ENCODE assay signal across 12 cellular contexts in genomic region chr5:139748505-139748826, GRCh38. TPM values are rescaled to one million over a fixed set of nuclear protein-coding genes. Genes with fewer than 3 reads are reported as not detected.
DNase-seq lines count a peak whose midpoint lies in the region; ATAC-seq, FAIRE-seq and TF ChIP-seq lines count a peak whose summit lies in the region.
"Had no signal": no experiment of that assay in that cellular context is flagged by ENCODE, and none has a peak within 500 bp of the region (broad histone marks: within the 10 kb centered on the region; RNA-seq: fewer than 3 reads in every experiment).

No MANE protein-coding gene starts in this region.

- no peaks in the 10 kb centered on the region for H3K36me3 ChIP-seq in HepG2 (replicated peaks in 1 of 2; ENCODE audit: control insufficient read depth in 1 of 2, insufficient read depth in 2 of 2, low read length in 2 of 2)
- H3K36me3 ChIP-seq in right lobe of liver, result no peaks in the 10 kb centered on the region
- H3K36me3 ChIP-seq: vagina had no signal

- no peak overlapping the region for H3K9ac ChIP-seq in HepG2 (ENCODE audit: insufficient read depth, low read depth, low read length)

- TF ChIP-seq EP300 in HepG2 (IDR thresholded peaks at IDR 0.05; ENCODE audit: low read depth in 2 of 2, low read length in 2 of 2), result no peak
- no peak for TF ChIP-seq EP300 in HepG2 (CRISPR knock-in tag; IDR thresholded peaks at IDR 0.05; ENCODE audit: borderline replicate concordance)

- H3K27me3 ChIP-seq in HepG2 (ENCODE audit: control insufficient read depth in 1 of 2, insufficient read depth in 2 of 2, low read length in 2 of 2), result peaks cover 3 to 30% of the 10 kb centered on the region in 2 experiments; a peak in 4 of 5 replicates
- H3K27me3 ChIP-seq in right lobe of liver, result no peaks in the 10 kb centered on the region

- WGBS in HepG2 (ENCODE audit: low lambda C conversion rate), result 71% methylated on average over 24 of the region's 27 CpGs
- 49% methylated on average over 23 of the region's 27 CpGs for WGBS in right lobe of liver (ENCODE audit: insufficient coverage, low coverage, low lambda C conversion rate, missing lambda C conversion rate)

- TF ChIP-seq POLR2A in HepG2 (IDR thresholded peaks at IDR 0.05; ENCODE audit: insufficient read depth in 1 of 2, low read depth in 2 of 2, low read length in 2 of 2) (no peak), right lobe of liver (IDR thresholded peaks at IDR 0.05) (no peak)

- POLR2A ChIA-PET in HepG2 (lab: Yijun Ruan, JAX), result interaction anchor here (0.7 to 9.5 kb wide), 9 partner anchors 8 to 100 kb away, joined by 3 to 132 read pairs (median 6); partner anchors contain the start of gene CXXC5

- H3K4me2 ChIP-seq in HepG2 (ENCODE audit: low read depth, low read length), result peak overlapping the region; percentile 99; the same call in 1 of the 2 replicates

- TF ChIP-seq RAD21 in HepG2 (CRISPR knock-in tag; IDR thresholded peaks at IDR 0.05), result no peak

- in situ Hi-C loops in HepG2 (cut with HindIII; ENCODE audit: extremely low pct_ligation_motif_present, low pct_unique_long_range_greater_than_20kb), result no loop called here

- H3K9me3 ChIP-seq in HepG2 (ENCODE audit: low read length), result no peaks in the 10 kb centered on the region
- no peaks in the 10 kb centered on the region for H3K9me3 ChIP-seq in right lobe of liver
- H3K9me3 ChIP-seq: vagina had no signal

- no peaks in the 10 kb centered on the region for H3K9me3 Mint-ChIP-seq in activated T-helper 17 cell treated with anti-CD3 and anti-CD28 coated beads, Interleukin-2, amount 50 U/mL, for 72 hours
- H3K9me3 Mint-ChIP-seq in immature natural killer cell, result no peaks in the 10 kb centered on the region

- H3K4me1 ChIP-seq in HepG2 (ENCODE audit: insufficient read depth, low read length) (peaks cover 83% of the 10 kb centered on the region), right lobe of liver (peaks cover 0 to 19% (median 8%) of the 10 kb centered on the region in 4 donors)

- FAIRE-seq in HepG2 (lab: Jason Lieb, UNC), result no peak

- H3K27ac Mint-ChIP-seq in activated T-helper 17 cell treated with anti-CD3 and anti-CD28 coated beads, Interleukin-2, amount 50 U/mL, for 72 hours, result peak overlapping the region; percentile 65
- H3K27ac Mint-ChIP-seq in immature natural killer cell, result peak overlapping the region; percentile 99 to 100 (median 100)

- ATAC-seq in HepG2 (no peak), right lobe of liver (no peak), HG02610 (IDR thresholded peaks at IDR 0.05; ENCODE audit: unreplicated experiment) (no peak), GM21619 (IDR thresholded peaks at IDR 0.05; ENCODE audit: unreplicated experiment) (no peak)
- ATAC-seq in activated T-helper 17 cell treated with anti-CD3 and anti-CD28 coated beads, Interleukin-2, amount 50 U/mL, for 72 hours (replicated peaks), result no peak

- peaks cover 8% of the 10 kb centered on the region for H3K27me3 Mint-ChIP-seq in activated T-helper 17 cell treated with anti-CD3 and anti-CD28 coated beads, Interleukin-2, amount 50 U/mL, for 72 hours
- H3K27me3 Mint-ChIP-seq in immature natural killer cell (ENCODE audit: low read depth in 3 of 3), result peaks cover 17 to 27% (median 19%) of the 10 kb centered on the region in 3 donors

- no peak for TF ChIP-seq CTCF in HepG2 (CRISPR knock-in tag; IDR thresholded peaks at IDR 0.05)
- no peak for TF ChIP-seq CTCF in right lobe of liver (IDR thresholded peaks at IDR 0.05)

- no peak for DNase-seq in HepG2 (ENCODE audit: low spot score)
- no peak for DNase-seq in right lobe of liver
- no peak for DNase-seq in immature natural killer cell
- DNase-seq in activated naive CD4-positive, alpha-beta T cell treated with anti-CD3 and anti-CD28 coated beads, Interleukin-2, amount 50 U/mL, for 16 hours, result no peak
- DNase-seq: NCI-H2107 had no signal

- H4K20me1 ChIP-seq in HepG2 (ENCODE audit: insufficient read depth, low read length), result no peaks in the 10 kb centered on the region

- no peaks in the 10 kb centered on the region for H3K36me3 Mint-ChIP-seq in activated T-helper 17 cell treated with anti-CD3 and anti-CD28 coated beads, Interleukin-2, amount 50 U/mL, for 72 hours (ENCODE audit: low read depth)
- H3K36me3 Mint-ChIP-seq in immature natural killer cell, result no peaks in the 10 kb centered on the region

- peaks cover 16% of the 10 kb centered on the region for H3K4me1 Mint-ChIP-seq in activated T-helper 17 cell treated with anti-CD3 and anti-CD28 coated beads, Interleukin-2, amount 50 U/mL, for 72 hours
- peaks cover 41 to 48% of the 10 kb centered on the region in 2 donors for H3K4me1 Mint-ChIP-seq in immature natural killer cell

- H3K79me2 ChIP-seq in HepG2 (ENCODE audit: insufficient read depth, low read length), result no peaks in the 10 kb centered on the region

- no peak overlapping the region for H3K27ac ChIP-seq in HepG2 (ENCODE audit: extremely low read length, insufficient read depth, low read length)
- H3K27ac ChIP-seq in right lobe of liver, result no peak overlapping the region
- H3K27ac ChIP-seq in temporal lobe (ENCODE audit: low read depth, low read length), result peak overlapping the region; percentile 92
- H3K27ac ChIP-seq: C4-2B, vagina, VCaP had no signal

- CTCF ChIA-PET in HepG2 (lab: Yijun Ruan, JAX; ENCODE audit: low intra/inter-chr PET ratio, low total read pairs), result no interaction called here

- intact Hi-C loops in HepG2 (cut with micrococcal nuclease; ENCODE audit: unreplicated experiment), result loop anchor here (5.0 to 10.0 kb wide), 3 partner anchors 41 to 314 kb away; partner anchors contain the start of gene DNAJC18
- intact Hi-C loops in right lobe of liver (cut with DNase I), result no loop called here

- no TSS peak for BruUV-seq in HepG2 (replicated peaks; lab: Mats Ljungman, UMichigan)

- peak overlapping the region; percentile 83 for H3K4me3 Mint-ChIP-seq in activated T-helper 17 cell treated with anti-CD3 and anti-CD28 coated beads, Interleukin-2, amount 50 U/mL, for 72 hours
- peak overlapping the region; percentile 90 to 99 (median 96) for H3K4me3 Mint-ChIP-seq in immature natural killer cell

- H2AFZ ChIP-seq in HepG2 (ENCODE audit: low read length), result no peak overlapping the region

- peak overlapping the region in 1 of 3 experiments; percentile 73; a peak in 1 of 6 replicates for H3K4me3 ChIP-seq in HepG2 (replicated peaks in 1 of 3; ENCODE audit: insufficient read depth in 1 of 3, low read depth in 2 of 3, low read length in 3 of 3)
- no peak overlapping the region for H3K4me3 ChIP-seq in right lobe of liver

TF ChIP-seq in HepG2, 621 proteins besides CTCF, POLR2A, EP300 and RAD21 (continues in another document):
- no peak for TF ChIP-seq HOXD1 (CRISPR knock-in tag; IDR thresholded peaks at IDR 0.05)

RNA-seq across cellular contexts. Expression of gene PSD2, which starts 47.1 kb away (rescaled TPM):
- not detected in 2 replicates for total RNA-seq in HepG2 (2016; rRNA removed; fragmentation: Illumina TruSeq; extraction: Trizol)
- not detected in 2 replicates for total RNA-seq in HepG2 (2016; cell fraction: cytosol; rRNA removed; fragmentation: Illumina TruSeq; extraction: Trizol; ENCODE audit: low read depth)
- not detected in 2 replicates for total RNA-seq in HepG2 (2016; cell fraction: insoluble cytoplasmic fraction; rRNA removed; fragmentation: Illumina TruSeq; extraction: Trizol)
- total RNA-seq in HepG2 (2016; cell fraction: membrane; rRNA removed; fragmentation: Illumina TruSeq; extraction: Trizol), result not detected in 2 replicates
- 0.09 TPM in 1 of 2 replicates, not detected in the other for total RNA-seq in HepG2 (2016; cell fraction: nucleus; rRNA removed; fragmentation: Illumina TruSeq; extraction: Trizol)
- polyA plus RNA-seq in HepG2 (2011; rRNA removed), result 0.07 and 0.13 TPM in 2 replicates
- polyA plus RNA-seq in HepG2 (2011; cell fraction: cytosol; rRNA removed), result 0.04 and 0.06 TPM in 2 replicates
- polyA plus RNA-seq in HepG2 (2011; cell fraction: nucleus; rRNA removed), result 0.16 and 0.32 TPM in 2 replicates
- polyA plus RNA-seq in HepG2 (2012), result 0.07 and 0.13 TPM in 2 replicates
- not detected in 2 replicates for polyA plus RNA-seq in HepG2 (2016; cell fraction: cytosol; fragmentation: Illumina TruSeq; extraction: Trizol; ENCODE audit: low read depth)
- polyA plus RNA-seq in HepG2 (2016; cell fraction: insoluble cytoplasmic fraction; fragmentation: Illumina TruSeq; extraction: Trizol; ENCODE audit: low read depth), result not detected in 2 replicates
- not detected in 2 replicates for polyA plus RNA-seq in HepG2 (2016; cell fraction: membrane; fragmentation: Illumina TruSeq; extraction: Trizol; ENCODE audit: low read depth)
- 0.10 TPM in 1 of 2 replicates, not detected in the other for polyA plus RNA-seq in HepG2 (2016; cell fraction: nucleus; fragmentation: Illumina TruSeq; extraction: Trizol; ENCODE audit: insufficient read depth, low read depth)
- polyA minus RNA-seq in HepG2 (2011; rRNA and poly(A)+ RNA removed; ENCODE audit: low replicate concordance), result 0.10 TPM in 1 of 2 replicates, not detected in the other
- not detected in 2 replicates for polyA minus RNA-seq in HepG2 (2011; cell fraction: cytosol; rRNA and poly(A)+ RNA removed)
- 0.12 TPM in 1 of 2 replicates, not detected in the other for polyA minus RNA-seq in HepG2 (2011; cell fraction: nucleus; rRNA and poly(A)+ RNA removed)
- under 1 TPM in 3 of 6 experiments, not detected in 3; 0.04 to 0.07 (median 0.07) TPM for total RNA-seq in right lobe of liver
- total RNA-seq in activated T-helper 17 cell treated with anti-CD3 and anti-CD28 coated beads, Interleukin-2, amount 50 U/mL, for 72 hours, result not detected
- polyA plus RNA-seq in immature natural killer cell, result under 1 TPM in 1 of 3 donors, not detected in 2; 0.14 TPM
- 31.2 TPM for total RNA-seq in temporal lobe

Comparison
In these comparisons a context has a peak if more than half of its experiments do, and no peak if none do; other contexts are left out.
1. RNA of gene PSD2, which starts 47.1 kb away (total RNA-seq): 31.2 TPM in temporal lobe (single experiment); 0.04 to 0.07 TPM in right lobe of liver, not detected in activated T-helper 17 cell treated with anti-CD3 and anti-CD28 coated beads, Interleukin-2, amount 50 U/mL, for 72 hours and 0.09 TPM in HepG2; every median in the first group is over 10 times any median in the second.